ENCODE assay signal across 8 cellular contexts in genomic region chr17:81909966-81910839, GRCh38. TPM values are rescaled to one million over a fixed set of nuclear protein-coding genes. Genes with fewer than 3 reads are reported as not detected.
DNase-seq lines count a peak whose midpoint lies in the region; ATAC-seq and TF ChIP-seq lines count a peak whose summit lies in the region.

No MANE protein-coding gene starts in this region.

- H3K27me3 ChIP-seq in adrenal gland (no peaks in the 10 kb centered on the region), thymus (ENCODE audit: control insufficient read depth, insufficient read depth) (no peaks in the 10 kb centered on the region)

- TF ChIP-seq POLR2A in adrenal gland (IDR thresholded peaks at IDR 0.05), result no peak

- peaks cover 7 to 11% of the 10 kb centered on the region in 2 donors for H3K4me1 ChIP-seq in adrenal gland (replicated peaks in 1 of 2)
- peaks cover 11% of the 10 kb centered on the region for H3K4me1 ChIP-seq in thymus (ENCODE audit: control insufficient read depth, insufficient read depth, low read length)

- H3K4me1 Mint-ChIP-seq in HFFc6 (ENCODE audit: low read depth), result no peaks in the 10 kb centered on the region

- no peaks in the 10 kb centered on the region for H3K9me3 Mint-ChIP-seq in HFFc6

- peak overlapping the region; percentile 93 for H3K4me3 Mint-ChIP-seq in HFFc6

- no peak for ATAC-seq in omental fat pad (ENCODE audit: low FRiP score)

- peak overlapping the region in 1 of 5 donors; percentile 84 for H3K27ac ChIP-seq in adrenal gland
- H3K27ac ChIP-seq in thymus (ENCODE audit: low read depth), result no peak overlapping the region

- H3K4me3 ChIP-seq in AG09309 (ENCODE audit: control insufficient read depth, low read depth, low read length) (peak overlapping the region; percentile 87), adrenal gland (peak overlapping the region in 3 of 4 donors; percentile 25 to 84 (median 36)), thymus (ENCODE audit: low read length) (peak overlapping the region; percentile 72)

- 26 to 46% (median 45%) methylated on average over 10 to 23 of the region's 23 CpGs for WGBS in adrenal gland, 4 donors
- WGBS in thymus, result 52% methylated on average over 23 of the region's 23 CpGs

- H3K27ac Mint-ChIP-seq in HFFc6, result peak overlapping the region; percentile 66

- DNase-seq in AG09309 (ENCODE audit: low read depth) (no peak), HFFc6 (no peak), adrenal gland (peak in 1 of 7 donors; percentile 50), kidney tubule cell (ENCODE audit: low spot score) (peak; percentile 55), omental fat pad (ENCODE audit: low spot score) (no peak), DMS153 treated with DMSO at 0.1 percent for 48 hours (lab: John Stamatoyannopoulos, UW; ENCODE audit: unreplicated experiment) (no peak), KG1 (lab: John Stamatoyannopoulos, UW) (no peak)

- H3K27me3 Mint-ChIP-seq in HFFc6 (ENCODE audit: insufficient read depth), result no peaks in the 10 kb centered on the region

- no peaks in the 10 kb centered on the region for H3K9me3 ChIP-seq in adrenal gland (replicated peaks in 1 of 3)
- H3K9me3 ChIP-seq in thymus (ENCODE audit: control insufficient read depth), result no peaks in the 10 kb centered on the region

- H3K36me3 Mint-ChIP-seq in HFFc6 (ENCODE audit: low read depth), result peaks cover 20% of the 10 kb centered on the region

- peaks cover 0 to 31% of the 10 kb centered on the region in 2 donors for H3K36me3 ChIP-seq in adrenal gland (replicated peaks in 1 of 2)
- peaks cover 52% of the 10 kb centered on the region for H3K36me3 ChIP-seq in thymus (ENCODE audit: control insufficient read depth, insufficient read depth)

- intact Hi-C loops in adrenal gland (cut with DNase I), result no loop called here

- TF ChIP-seq CTCF in AG09309 (IDR thresholded peaks at IDR 0.05; ENCODE audit: control insufficient read depth, insufficient read depth, low read depth, low read length, missing control alignments) (no peak), HFFc6 (IDR thresholded peaks at IDR 0.05) (no peak), adrenal gland (IDR thresholded peaks at IDR 0.05) (no peak), omental fat pad (IDR thresholded peaks at IDR 0.05) (no peak)

RNA-seq across cellular contexts. Expression of gene PCYT2, which starts 1.0 kb away (rescaled TPM):
- 10 to 100 TPM; 33.2 to 45.8 (median 35.8) TPM for total RNA-seq in HFFc6 (2021; fragmentation: NEBNext Ultra II Directional; extraction: Animal tissue kit (Norgen Biotek cat#: 25700))
- total RNA-seq in adrenal gland, result 10 to 100 TPM; 19.8 to 31.6 (median 26.9) TPM
- 10 to 100 TPM; 32.5 to 41.2 (median 37.5) TPM for polyA plus RNA-seq in adrenal gland
- 37.4 TPM for polyA plus RNA-seq in thymus
- total RNA-seq in omental fat pad, result 10 to 100 TPM; 36.5 to 64.7 (median 45.5) TPM

RNA-seq across cellular contexts. Expression of gene SIRT7, which starts 7.8 kb away (rescaled TPM):
- total RNA-seq in HFFc6 (2021; fragmentation: NEBNext Ultra II Directional; extraction: Animal tissue kit (Norgen Biotek cat#: 25700)), result 10 to 100 TPM; 16.2 to 20.7 (median 18.5) TPM
- total RNA-seq in adrenal gland, result 10 to 100 TPM; 10.4 to 25.2 (median 14.6) TPM
- 10 to 100 TPM in 2 of 3 donors, 1 to 10 TPM in 1; 4.2 to 49.8 (median 33.3) TPM for polyA plus RNA-seq in adrenal gland
- polyA plus RNA-seq in thymus, result 47.7 TPM
- total RNA-seq in omental fat pad, result 10 to 100 TPM; 15.4 to 25.7 (median 20.2) TPM

RNA-seq across cellular contexts. Expression of gene NPB, which starts 8.2 kb away (rescaled TPM):
- total RNA-seq in HFFc6 (2021; fragmentation: NEBNext Ultra II Directional; extraction: Animal tissue kit (Norgen Biotek cat#: 25700)), result 1 to 10 TPM in 1 of 6 experiments, under 1 TPM in 5; 0.53 to 1.5 (median 0.71) TPM
- 1 to 10 TPM in 1 of 8 donors, under 1 TPM in 3, not detected in 4; 0.18 to 2.5 (median 0.35) TPM for total RNA-seq in adrenal gland
- polyA plus RNA-seq in adrenal gland, result under 1 TPM; 0.07 to 0.57 (median 0.24) TPM
- polyA plus RNA-seq in thymus, result 3.5 TPM
- total RNA-seq in omental fat pad, result 1 to 10 TPM in 1 of 4 donors, not detected in 3; 1.4 TPM

RNA-seq across cellular contexts. Expression of gene MAFG, which starts 17.3 kb away (rescaled TPM):
- 10 to 100 TPM; 17.7 to 22.4 (median 18.2) TPM for total RNA-seq in HFFc6 (2021; fragmentation: NEBNext Ultra II Directional; extraction: Animal tissue kit (Norgen Biotek cat#: 25700))
- total RNA-seq in adrenal gland (10 to 100 TPM; 19.7 to 44.5 (median 25.6) TPM), omental fat pad (10 to 100 TPM; 22.2 to 31.5 (median 25.6) TPM)
- polyA plus RNA-seq in adrenal gland (10 to 100 TPM in 1 of 3 donors, 1 to 10 TPM in 2; 7.7 to 13.0 (median 8.9) TPM), thymus (7.3 TPM)

RNA-seq across cellular contexts. Expression of gene ANAPC11, which starts 18.7 kb away (rescaled TPM):
- total RNA-seq in HFFc6 (2021; fragmentation: NEBNext Ultra II Directional; extraction: Animal tissue kit (Norgen Biotek cat#: 25700)), result 100 to 1,000 TPM; 151 to 169 (median 156) TPM
- total RNA-seq in adrenal gland, result 100 to 1,000 TPM; 102 to 226 (median 147) TPM
- polyA plus RNA-seq in adrenal gland, result 100 to 1,000 TPM in 2 of 3 donors, 10 to 100 TPM in 1; 21.2 to 242 (median 112) TPM
- 127 TPM for polyA plus RNA-seq in thymus
- total RNA-seq in omental fat pad, result 100 to 1,000 TPM in 3 of 4 donors, 10 to 100 TPM in 1; 82.3 to 152 (median 114) TPM

Comparison
In these comparisons a context has a peak if more than half of its experiments do, and no peak if none do; other contexts are left out.
1. H3K4me3 ChIP-seq: peak in every context shown above with its lines; median percentile 87 in AG09309; 72 in thymus; 36 in adrenal gland.